Comparison of ENCODE assay signal across 16 cellular contexts in genomic region chr12:22981711-22982110, GRCh38.
DNase-seq lines count a peak whose midpoint lies in the region; ATAC-seq, FAIRE-seq and TF ChIP-seq lines count a peak whose summit lies in the region.
"Had no signal": no experiment of that assay in that cellular context is flagged by ENCODE, and none has a peak within 500 bp of the region (broad histone marks: within the 10 kb centered on the region; RNA-seq: fewer than 3 reads in every experiment).

No MANE protein-coding gene starts in this region.

- DNase-seq in D721Med (ENCODE audit: insufficient read length, low spot score) (no peak), HuH-7.5 (ENCODE audit: low spot score) (peak; percentile 19), astrocyte of the hippocampus (ENCODE audit: low read depth, low spot score) (peak; percentile 33), left colon (no peak), GF-D8 (lab: John Stamatoyannopoulos, UW) (no peak)
- no peak for DNase-seq in activated CD4-positive, alpha-beta T cell treated with anti-CD3 and anti-CD28 coated beads, Interleukin-2, amount 50 U/mL, for 4 hours
- DNase-seq in stimulated activated naive CD8-positive, alpha-beta T cell treated with anti-CD3 and anti-CD28 coated beads, Interleukin-15, Interleukin-2, amounts not matched to agents 100 U/mL and 50 U/mL, for 24 hours, result no peak
- no peak for DNase-seq in effector CD8-positive, alpha-beta T cell (lab: John Stamatoyannopoulos, UW)
- DNase-seq: activated T-cell treated with anti-CD3 and anti-CD28 coated beads, Interleukin-2, amount 50 U/mL, for 72 hours; caudate nucleus; lower lobe of right lung; NCI-H2081; psoas muscle had no signal

- intact Hi-C loops in left colon (cut with DNase I, micrococcal nuclease), result no loop called here

- TF ChIP-seq CTCF in D721Med (IDR thresholded peaks at IDR 0.05; ENCODE audit: insufficient read depth, missing control alignments), result peak; percentile 33

- FAIRE-seq in D721Med (lab: Jason Lieb, UNC), result no peak
- FAIRE-seq: GM18507 had no signal

- peak; percentile 51 for ATAC-seq in left colon
- no peak for ATAC-seq in stimulated activated naive CD8-positive, alpha-beta T cell treated with anti-CD3 and anti-CD28 coated beads, Interleukin-15, Interleukin-2, amounts not matched to agents 100 U/mL and 50 U/mL, for 24 hours
- ATAC-seq: activated T-cell treated with anti-CD3 and anti-CD28 coated beads, Interleukin-2, amount 50 U/mL, for 72 hours; gastroesophageal sphincter; lower lobe of right lung; Panc1; psoas muscle had no signal

Comparison
In these comparisons a context has a peak if more than half of its experiments do, and no peak if none do; other contexts are left out.
1. DNase-seq: peak in HuH-7.5 (single experiment) and astrocyte of the hippocampus (single experiment); none in D721Med (single experiment), left colon (0 of 2), activated CD4-positive, alpha-beta T cell treated with anti-CD3 and anti-CD28 coated beads, Interleukin-2, amount 50 U/mL, for 4 hours (0 of 2), stimulated activated naive CD8-positive, alpha-beta T cell treated with anti-CD3 and anti-CD28 coated beads, Interleukin-15, Interleukin-2, amounts not matched to agents 100 U/mL and 50 U/mL, for 24 hours (single experiment), GF-D8 (single experiment) and effector CD8-positive, alpha-beta T cell (single experiment).